15 cellular contexts compared by ENCODE assay signal in the genomic region with DNA sequence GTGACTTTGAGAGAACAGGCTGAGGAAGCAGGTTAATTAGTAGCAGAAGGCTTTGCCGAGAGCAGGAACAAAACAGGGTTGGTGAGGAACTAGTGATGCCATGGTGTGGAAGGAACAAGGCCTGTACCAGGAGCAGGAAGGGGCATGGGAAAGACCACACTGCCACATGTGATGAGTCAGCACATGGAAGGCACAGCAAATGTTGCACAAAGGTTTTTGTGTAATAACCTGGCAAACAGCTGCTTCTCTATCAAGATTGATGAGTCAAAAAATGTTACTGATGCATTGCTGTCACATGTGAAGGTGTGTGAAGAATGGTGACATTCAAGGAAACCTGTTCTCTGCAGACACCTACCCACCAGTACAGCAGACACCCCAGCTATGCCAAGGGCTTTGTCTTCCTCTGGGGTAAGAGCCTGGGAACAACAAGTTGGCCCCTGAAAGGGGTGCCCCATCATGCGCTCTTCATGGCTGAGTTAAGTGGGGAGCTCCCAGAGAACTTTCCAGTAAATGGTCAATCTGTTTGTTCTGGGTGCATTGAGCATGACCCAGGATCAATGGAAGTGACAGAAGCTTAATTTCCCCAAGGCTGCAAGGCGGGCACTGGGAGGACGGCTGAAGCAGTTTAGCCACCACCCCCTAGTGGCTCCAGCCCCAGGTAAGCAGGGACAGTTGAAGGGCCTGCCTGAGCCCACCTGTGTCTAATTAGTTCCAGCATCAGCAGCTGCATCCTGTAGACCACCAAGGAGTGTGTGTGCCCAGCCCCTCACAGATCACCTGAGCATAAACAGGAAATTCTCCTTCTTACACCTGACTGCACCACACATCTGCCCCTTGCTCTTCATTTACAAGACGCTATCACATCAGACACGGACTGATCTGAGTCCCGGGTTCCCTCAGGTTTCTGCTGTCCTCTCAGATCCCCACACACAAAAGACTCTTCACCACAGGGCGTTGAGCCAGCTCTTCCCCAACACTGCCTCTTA. TPM values are rescaled to one million over a fixed set of nuclear protein-coding genes. Genes with fewer than 3 reads are reported as not detected.
DNase-seq lines count a peak whose midpoint lies in the region; TF ChIP-seq lines count a peak whose summit lies in the region.
"Had no signal": no experiment of that assay in that cellular context is flagged by ENCODE, and none has a peak within 500 bp of the region (broad histone marks: within the 10 kb centered on the region; RNA-seq: fewer than 3 reads in every experiment).

No MANE protein-coding gene starts in this region.

- no peaks in the 10 kb centered on the region for H3K4me1 ChIP-seq in sigmoid colon

- intact Hi-C loops in sigmoid colon (cut with DNase I), result no loop called here

- no peak overlapping the region for H3K4me3 ChIP-seq in sigmoid colon
- H3K4me3 ChIP-seq: colonic mucosa, spleen had no signal

- H3K27me3 ChIP-seq in sigmoid colon, result no peaks in the 10 kb centered on the region
- H3K27me3 ChIP-seq: colonic mucosa, spleen had no signal

- H3K9me3 ChIP-seq in sigmoid colon, result no peaks in the 10 kb centered on the region
- H3K9me3 ChIP-seq: colonic mucosa, spleen had no signal

- H3K27ac Mint-ChIP-seq in glutamatergic neuron (ENCODE audit: unreplicated experiment), result peak overlapping the region; percentile 23
- H3K27ac Mint-ChIP-seq: T-cell had no signal

- TF ChIP-seq EP300 in sigmoid colon (IDR thresholded peaks at IDR 0.05), result no peak

- TF ChIP-seq POLR2A in sigmoid colon (IDR thresholded peaks at IDR 0.05), result no peak

- WGBS in sigmoid colon, 2 donors, result 74 to 78% methylated on average over 8 of the region's 8 CpGs

- DNase-seq in NCI-H2196 (lab: John Stamatoyannopoulos, UW; ENCODE audit: unreplicated experiment) (peak; percentile 43), NCI-H2196 treated with DMSO at 0.1 percent for 48 hours (lab: John Stamatoyannopoulos, UW; ENCODE audit: unreplicated experiment) (no peak), glutamatergic neuron (no peak), sigmoid colon (peak; percentile 50), RPMI8226 (no peak), HEK293T (ENCODE audit: extremely low spot score) (no peak), activated T-cell treated with anti-CD3 and anti-CD28 coated beads for 4 hours (no peak)
- DNase-seq: occipital lobe had no signal

- no peaks in the 10 kb centered on the region for H3K36me3 ChIP-seq in sigmoid colon
- H3K36me3 ChIP-seq: colonic mucosa, spleen had no signal

- peaks cover 6% of the 10 kb centered on the region for H3K4me1 Mint-ChIP-seq in glutamatergic neuron (ENCODE audit: low read depth, unreplicated experiment)

- no peak overlapping the region for H3K4me3 Mint-ChIP-seq in glutamatergic neuron (ENCODE audit: unreplicated experiment)
- H3K4me3 Mint-ChIP-seq: T-cell had no signal

- no peak overlapping the region for H3K27ac ChIP-seq in VCaP
- H3K27ac ChIP-seq in sigmoid colon, result no peak overlapping the region
- H3K27ac ChIP-seq: spleen had no signal

- CTCF ChIA-PET in HEK293T (lab: Yijun Ruan, JAX), result interaction anchor here (0.6 to 1.7 kb wide), 6 partner anchors 8 to 192 kb away, joined by 3 to 7 read pairs (median 4); no protein-coding TSS in a partner anchor

- H3K27me3 Mint-ChIP-seq in glutamatergic neuron (ENCODE audit: unreplicated experiment), result peaks cover 12% of the 10 kb centered on the region

- H3K36me3 Mint-ChIP-seq in glutamatergic neuron (ENCODE audit: unreplicated experiment), result no peaks in the 10 kb centered on the region
- H3K36me3 Mint-ChIP-seq: T-cell had no signal

- peaks cover 5% of the 10 kb centered on the region for H3K9me3 Mint-ChIP-seq in glutamatergic neuron (ENCODE audit: unreplicated experiment)
- H3K9me3 Mint-ChIP-seq: T-cell had no signal

- POLR2A ChIA-PET in HEK293T (lab: Yijun Ruan, JAX), result no interaction called here

- 0 out of 2 replicates have a peak, but pooled peaks have one; percentile 33 for TF ChIP-seq CTCF in VCaP (conservative IDR thresholded peaks at IDR 0.05)
- no peak for TF ChIP-seq CTCF in glutamatergic neuron (IDR thresholded peaks at IDR 0.05; ENCODE audit: partially characterized antibody, unreplicated experiment)
- no peak for TF ChIP-seq CTCF in sigmoid colon (IDR thresholded peaks at IDR 0.05)

TF ChIP-seq in HEK293T, 16 proteins besides CTCF, POLR2A, EP300 and RAD21:
- no peak for TF ChIP-seq FOXA1 (IDR thresholded peaks at IDR 0.05)
- TF ChIP-seq ARNT (IDR thresholded peaks at IDR 0.05), result no peak

RNA-seq across cellular contexts. Expression of a gene that starts 47.6 kb away (rescaled TPM):
- total RNA-seq in glutamatergic neuron (ENCODE audit: unreplicated experiment) (not detected), sigmoid colon (not detected)
- polyA plus RNA-seq in sigmoid colon, result not detected
- total RNA-seq: A673, colonic mucosa, NCI-H460, occipital lobe, spleen, T-cell had no signal
- polyA plus RNA-seq: adipose tissue, spleen had no signal

Comparison
In these comparisons a context has a peak if more than half of its experiments do, and no peak if none do; other contexts are left out.
1. DNase-seq: peak in NCI-H2196 (single experiment) and sigmoid colon (single experiment); none in NCI-H2196 treated with DMSO at 0.1 percent for 48 hours (single experiment), glutamatergic neuron (single experiment), RPMI8226 (single experiment), HEK293T (single experiment) and activated T-cell treated with anti-CD3 and anti-CD28 coated beads for 4 hours (single experiment).